18 cellular contexts compared by ENCODE assay signal in the genomic region with DNA sequence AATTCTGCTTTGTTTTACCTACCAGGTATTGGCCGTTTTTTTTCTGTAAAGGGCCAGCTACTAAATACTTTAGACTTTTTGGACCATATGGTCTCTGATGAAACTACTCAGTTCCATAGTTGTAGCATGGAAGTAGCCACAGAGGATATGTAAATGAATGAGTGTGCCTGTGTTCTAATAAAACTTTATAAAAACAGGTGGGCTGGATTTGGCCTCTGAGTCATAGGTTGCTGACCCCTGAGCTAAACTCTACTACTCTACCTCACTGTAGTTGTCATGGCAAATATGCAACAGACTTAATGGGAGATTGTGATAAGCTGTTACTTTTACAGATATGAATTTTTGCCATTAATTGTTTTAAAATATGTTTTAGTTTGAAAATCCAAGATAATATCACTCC. TPM values are rescaled to one million over a fixed set of nuclear protein-coding genes. Genes with fewer than 3 reads are reported as not detected.
DNase-seq lines count a peak whose midpoint lies in the region; ATAC-seq, FAIRE-seq and TF ChIP-seq lines count a peak whose summit lies in the region.
"Had no signal": no experiment of that assay in that cellular context is flagged by ENCODE, and none has a peak within 500 bp of the region (broad histone marks: within the 10 kb centered on the region; RNA-seq: fewer than 3 reads in every experiment).

No MANE protein-coding gene starts in this region.

- H3K4ac ChIP-seq in mesendoderm (ENCODE audit: low read depth, low read length) = no peak overlapping the region

- SMC1A ChIA-PET in GM12878 (lab: Charles Lee; ENCODE audit: uncharacterized antibody, unreplicated experiment) = interaction anchor here (0.7 to 1.9 kb wide), 3 partner anchors 9 to 18 kb away, joined by 3 to 8 read pairs (median 3); no protein-coding TSS in a partner anchor

- 100% methylated on average over 1 of the region's 1 CpG for WGBS in GM12878 (ENCODE audit: insufficient coverage, insufficient replicate concordance, low lambda C conversion rate, missing lambda C conversion rate)
- no CpG with 5 or more reads among the region's 1 CpG for WGBS in mesendoderm (ENCODE audit: extremely low coverage, insufficient coverage, low lambda C conversion rate)

- H3K36me3 ChIP-seq in GM12878 (ENCODE audit: control insufficient read depth in 2 of 2, insufficient read depth in 2 of 2, low read length in 1 of 2) (peaks cover 0 to 11% of the 10 kb centered on the region in 2 experiments), mesendoderm (ENCODE audit: control insufficient read depth, insufficient read depth, low read length) (no peaks in the 10 kb centered on the region)

- H3K18ac ChIP-seq in mesendoderm (ENCODE audit: low read length) = no peak overlapping the region

- H3K79me2 ChIP-seq in GM12878 (ENCODE audit: control insufficient read depth, insufficient read depth, low read length) = peaks cover 2% of the 10 kb centered on the region
- no peaks in the 10 kb centered on the region for H3K79me2 ChIP-seq in mesendoderm (ENCODE audit: control insufficient read depth, insufficient read depth, low read length)

- intact Hi-C loops in GM12878 (cut with micrococcal nuclease; ENCODE audit: unreplicated experiment) = no loop called here

- H3K27me3 Mint-ChIP-seq in activated naive CD4-positive, alpha-beta T cell treated with anti-CD3 and anti-CD28 coated beads, Interleukin-2, amount 50 U/mL, for 24 hours = no peaks in the 10 kb centered on the region
- H3K27me3 Mint-ChIP-seq: CD4-positive, CD25-positive, alpha-beta regulatory T cell had no signal

- ATAC-seq in GM12878 = no peak

- H3K79me1 ChIP-seq in mesendoderm (ENCODE audit: low read length) = no peaks in the 10 kb centered on the region

- no peak overlapping the region for H3K4me3 Mint-ChIP-seq in activated naive CD4-positive, alpha-beta T cell treated with anti-CD3 and anti-CD28 coated beads, Interleukin-2, amount 50 U/mL, for 24 hours
- H3K4me3 Mint-ChIP-seq: CD4-positive, CD25-positive, alpha-beta regulatory T cell had no signal

- no peak overlapping the region for H3K4me2 ChIP-seq in GM12878 (ENCODE audit: control insufficient read depth, insufficient read depth)
- no peak overlapping the region for H3K4me2 ChIP-seq in mesendoderm (ENCODE audit: low read length)
- H3K4me2 ChIP-seq: BLaER1 treated with 17β-estradiol and CSF1 and Interleukin-3, amounts not matched to agents 10 nM and 100 nM had no signal

- H3K4me1 Mint-ChIP-seq in activated naive CD4-positive, alpha-beta T cell treated with anti-CD3 and anti-CD28 coated beads, Interleukin-2, amount 50 U/mL, for 24 hours = peaks cover 36% of the 10 kb centered on the region

- no peak overlapping the region for H4K5ac ChIP-seq in mesendoderm (ENCODE audit: low read length)

- H4K8ac ChIP-seq in mesendoderm (ENCODE audit: low read depth, low read length) = no peak overlapping the region

- no peak overlapping the region for H3K27ac ChIP-seq in GM12878 (ENCODE audit: control insufficient read depth, insufficient read depth)
- H3K27ac ChIP-seq in mesendoderm (ENCODE audit: low read depth, low read length) = no peak overlapping the region
- H3K27ac ChIP-seq: 22Rv1; BLaER1 treated with 17β-estradiol and CSF1 and Interleukin-3, amounts not matched to agents 10 nM and 100 nM had no signal

- TF ChIP-seq CTCF in GM12878 (IDR thresholded peaks at IDR 0.05 in 2 of 3, conservative IDR thresholded peaks at IDR 0.05 in 1 of 3; ENCODE audit: control insufficient read depth in 2 of 3, extremely low read depth in 1 of 3, insufficient read depth in 1 of 3, low read depth in 3 of 3, low read length in 3 of 3) = no peak

- in situ Hi-C loops in GM12878 (cut with MboI) = no loop called here

- no peaks in the 10 kb centered on the region for H3K27me3 ChIP-seq in GM12878 (replicated peaks in 1 of 2; ENCODE audit: control insufficient read depth in 2 of 2, insufficient read depth in 2 of 2, low read length in 1 of 2)
- H3K27me3 ChIP-seq in mesendoderm (ENCODE audit: insufficient read depth, low read length, poor library complexity) = no peaks in the 10 kb centered on the region
- H3K27me3 ChIP-seq: BLaER1 treated with 17β-estradiol and CSF1 and Interleukin-3, amounts not matched to agents 10 nM and 100 nM had no signal

- no peak overlapping the region for H3K56ac ChIP-seq in mesendoderm (ENCODE audit: low read length)

- H3K4me3 ChIP-seq in GM12878 (no peak overlapping the region), mesendoderm (ENCODE audit: low read length) (no peak overlapping the region)
- H3K4me3 ChIP-seq: BLaER1 treated with 17β-estradiol and CSF1 and Interleukin-3, amounts not matched to agents 10 nM and 100 nM; HAP-1 had no signal

- no peak overlapping the region for H3K23ac ChIP-seq in mesendoderm (ENCODE audit: low read length)

- RAD21 ChIA-PET in GM12878 (lab: Charles Lee; ENCODE audit: unreplicated experiment) = no interaction called here

- DNase-seq in activated naive CD4-positive, alpha-beta T cell treated with Interleukin-2 at 50 U/mL for 16 hours = no peak
- DNase-seq in NAMALWA (ENCODE audit: low spot score) (peak; percentile 70), GM12878 (ENCODE audit: low read depth, low spot score) (no peak), mesendoderm (peak; percentile 13), 8988T (no peak), GM19238 (ENCODE audit: insufficient read length, low spot score) (no peak)
- DNase-seq in activated CD4-positive, CD25-positive, alpha-beta regulatory T cell treated with anti-CD3 and anti-CD28 coated beads, Interleukin-2, amount 50 U/mL, for 72 hours = no peak
- DNase-seq: ACHN; Calu3; CD4-positive, CD25-positive, alpha-beta regulatory T cell; DMS 273 treated with DMSO at 0.1 percent for 48 hours; IMR-90 had no signal

- H3K4me1 ChIP-seq in GM12878 (ENCODE audit: control insufficient read depth, insufficient read depth, low read length) (peaks cover 7% of the 10 kb centered on the region), mesendoderm (ENCODE audit: control insufficient read depth, low read depth, low read length) (peaks cover 2% of the 10 kb centered on the region)

- POLR2A ChIA-PET in GM12878 (lab: Charles Lee) = no interaction called here

- no peak for TF ChIP-seq POLR2A in GM12878 (IDR thresholded peaks at IDR 0.05; ENCODE audit: low read depth, low read length)

- H2BK15ac ChIP-seq in mesendoderm (replicated peaks; ENCODE audit: low read depth) = no peak overlapping the region

- H2AK5ac ChIP-seq in mesendoderm (ENCODE audit: low read length) = no peak overlapping the region

- no peak overlapping the region for H2BK120ac ChIP-seq in mesendoderm (ENCODE audit: low read depth, low read length)

- TF ChIP-seq EP300 in GM12878 (IDR thresholded peaks at IDR 0.05; ENCODE audit: borderline replicate concordance in 1 of 2, control insufficient read depth in 1 of 2, low read depth in 2 of 2, low read length in 2 of 2) = no peak

- H3K27ac Mint-ChIP-seq in activated naive CD4-positive, alpha-beta T cell treated with anti-CD3 and anti-CD28 coated beads, Interleukin-2, amount 50 U/mL, for 24 hours = peak overlapping the region; percentile 2

- H3K36me3 Mint-ChIP-seq in activated naive CD4-positive, alpha-beta T cell treated with anti-CD3 and anti-CD28 coated beads, Interleukin-2, amount 50 U/mL, for 24 hours = peaks cover 42% of the 10 kb centered on the region

- no peak overlapping the region for H2BK5ac ChIP-seq in mesendoderm (ENCODE audit: low read length)

- BruUV-seq in GM12878 (replicated peaks; lab: Mats Ljungman, UMichigan) = no TSS peak

- H3K9me3 Mint-ChIP-seq in activated naive CD4-positive, alpha-beta T cell treated with anti-CD3 and anti-CD28 coated beads, Interleukin-2, amount 50 U/mL, for 24 hours = no peaks in the 10 kb centered on the region

- no peaks in the 10 kb centered on the region for H3K9me3 ChIP-seq in GM12878 (replicated peaks; ENCODE audit: control insufficient read depth, insufficient read depth, low read length)

- no peak overlapping the region for H2AFZ ChIP-seq in GM12878 (ENCODE audit: control insufficient read depth, low read depth, low read length)

- CTCF ChIA-PET in GM12878 (lab: Yijun Ruan, JAX) = no interaction called here

- no peak for FAIRE-seq in GM12878 (lab: Jason Lieb, UNC)
- FAIRE-seq: GM12891, H1 had no signal

- H3K9ac ChIP-seq in GM12878 (ENCODE audit: control insufficient read depth, insufficient read depth, low read length) (no peak overlapping the region), mesendoderm (ENCODE audit: low read length) (no peak overlapping the region)
- H3K9ac ChIP-seq: BLaER1 treated with 17β-estradiol and CSF1 and Interleukin-3, amounts not matched to agents 10 nM and 100 nM had no signal

- H4K20me1 ChIP-seq in GM12878 (ENCODE audit: control insufficient read depth, insufficient read depth) = no peaks in the 10 kb centered on the region
- H4K20me1 ChIP-seq: BLaER1 treated with 17β-estradiol and CSF1 and Interleukin-3, amounts not matched to agents 10 nM and 100 nM had no signal

- TF ChIP-seq RAD21 in GM12878 (IDR thresholded peaks at IDR 0.05; ENCODE audit: insufficient read depth, low read depth, low read length) = no peak

TF ChIP-seq in GM12878, 131 proteins besides CTCF, POLR2A, EP300 and RAD21 (continues in another document):
- TF ChIP-seq STAT1 (conservative IDR thresholded peaks at IDR 0.05) (no peak), TAF1 (IDR thresholded peaks at IDR 0.05; ENCODE audit: borderline replicate concordance, low read depth, low read length) (no peak), CREB1 (IDR thresholded peaks at IDR 0.05; ENCODE audit: low read depth) (no peak)

RNA-seq across cellular contexts. Expression of gene CLIP4, which starts 19.7 kb away (rescaled TPM):
- total RNA-seq in GM12878 (2013; cell fraction: nucleolus; rRNA removed) = 237 and 241 TPM in 2 replicates
- total RNA-seq in GM12878 (2014; rRNA removed) = 16.0 and 18.1 TPM in 2 replicates
- total RNA-seq in GM12878 (2014; rRNA removed; fragmentation: Illumina TruSeq; extraction: Trizol) = 21.8 and 22.5 TPM in 2 replicates
- total RNA-seq in GM12878 (2021) = 19.0 and 20.2 TPM in 2 replicates
- 13.1 TPM for polyA plus RNA-seq in GM12878 (2011; ENCODE audit: low read depth)
- polyA plus RNA-seq in GM12878 (2011; rRNA removed) = 34.9 and 46.5 TPM in 2 replicates
- 13.7 and 14.5 TPM in 2 replicates for polyA plus RNA-seq in GM12878 (2011; cell fraction: cytosol; rRNA removed)
- 48.8 and 52.2 TPM in 2 replicates for polyA plus RNA-seq in GM12878 (2011; cell fraction: nucleus; rRNA removed)
- 17.4 and 18.7 TPM in 2 replicates for polyA plus RNA-seq in GM12878 (2012)
- 16.2 and 17.6 TPM in 2 replicates for polyA plus RNA-seq in GM12878 (2014; fragmentation: Illumina TruSeq; extraction: Trizol)
- 1 to 10 TPM; 5.5 to 6.9 TPM for polyA plus RNA-seq in GM12878 (2014; fragmentation: Nextera tagmentation; extraction: Ambion mirVana)
- polyA plus RNA-seq in GM12878 (2014; rRNA removed) = 15.7 and 22.3 TPM in 2 replicates
- 10 to 100 TPM; 11.9 to 12.5 TPM for polyA plus RNA-seq in GM12878 (2016; fragmentation: Nextera tagmentation; extraction: Ambion mirVana)
- polyA minus RNA-seq in GM12878 (2011; rRNA and poly(A)+ RNA removed) = 29.7 and 38.4 TPM in 2 replicates
- polyA minus RNA-seq in GM12878 (2011; cell fraction: cytosol; rRNA and poly(A)+ RNA removed) = 9.7 and 11.5 TPM in 2 replicates
- polyA minus RNA-seq in GM12878 (2011; cell fraction: nucleus; rRNA and poly(A)+ RNA removed) = 35.3 and 47.7 TPM in 2 replicates
- 0.27 TPM for polyA plus RNA-seq in mesendoderm (2013, experiment 1 of 2)
- 0.29 TPM for polyA plus RNA-seq in mesendoderm (2013, experiment 2 of 2)

Comparison
In these comparisons a context has a peak if more than half of its experiments do, and no peak if none do; other contexts are left out.
1. DNase-seq: peak in NAMALWA (single experiment) and mesendoderm (single experiment); none in activated naive CD4-positive, alpha-beta T cell treated with Interleukin-2 at 50 U/mL for 16 hours (single experiment), GM12878 (single experiment), 8988T (single experiment), activated CD4-positive, CD25-positive, alpha-beta regulatory T cell treated with anti-CD3 and anti-CD28 coated beads, Interleukin-2, amount 50 U/mL, for 72 hours (single experiment) and GM19238 (single experiment).